In genomic region chr17:73255671-73256181, GRCh38 we compare ENCODE assay signal across 1 cellular context.
TF ChIP-seq lines count a peak whose summit lies in the region.

No MANE protein-coding gene starts in this region.

TF ChIP-seq in HepG2, 621 proteins besides CTCF, POLR2A, EP300 and RAD21 (continued from another document and continues in another):
- TF ChIP-seq FOXP4 (CRISPR knock-in tag; IDR thresholded peaks at IDR 0.05) (no peak), ZNF230 (CRISPR knock-in tag; IDR thresholded peaks at IDR 0.05) (no peak), GPN1 (CRISPR knock-in tag; IDR thresholded peaks at IDR 0.05; ENCODE audit: borderline replicate concordance) (no peak), KMT2B (CRISPR knock-in tag; IDR thresholded peaks at IDR 0.05) (peak; percentile 51; the same call in 1 of the 2 replicates), MTA1 (CRISPR knock-in tag; IDR thresholded peaks at IDR 0.05; ENCODE audit: borderline replicate concordance) (no peak), HOXA3 (CRISPR knock-in tag; IDR thresholded peaks at IDR 0.05) (no peak), PCBP1 (IDR thresholded peaks at IDR 0.05; ENCODE audit: borderline replicate concordance, low read depth, low read length) (no peak), GATA4 (IDR thresholded peaks at IDR 0.05; ENCODE audit: borderline replicate concordance, low read depth) (no peak), ZBTB37 (CRISPR knock-in tag; IDR thresholded peaks at IDR 0.05) (no peak), FOSL2 (CRISPR knock-in tag; IDR thresholded peaks at IDR 0.05) (peak; percentile 58), PPARG (CRISPR knock-in tag; conservative IDR thresholded peaks at IDR 0.05) (no peak), ATF2 (CRISPR knock-in tag; IDR thresholded peaks at IDR 0.05) (no peak), ZNF552 (CRISPR knock-in tag; IDR thresholded peaks at IDR 0.05; ENCODE audit: borderline replicate concordance) (no peak), NCOA5 (CRISPR knock-in tag; IDR thresholded peaks at IDR 0.05) (no peak), ZNF557 (CRISPR knock-in tag; IDR thresholded peaks at IDR 0.05) (no peak), ZNF720 (CRISPR knock-in tag; IDR thresholded peaks at IDR 0.05) (no peak), CC2D1A (CRISPR knock-in tag; IDR thresholded peaks at IDR 0.05) (no peak), MED13 (CRISPR knock-in tag; IDR thresholded peaks at IDR 0.05) (no peak), KLF9 (CRISPR knock-in tag; IDR thresholded peaks at IDR 0.05; ENCODE audit: low read depth) (no peak), ZNF350 (CRISPR knock-in tag; IDR thresholded peaks at IDR 0.05; ENCODE audit: borderline replicate concordance, low read depth) (peak; percentile 61; the same call in 1 of the 2 replicates), ASH2L (IDR thresholded peaks at IDR 0.05; ENCODE audit: insufficient read length, low read depth, low read length) (no peak), GMEB1 (CRISPR knock-in tag; IDR thresholded peaks at IDR 0.05; ENCODE audit: borderline replicate concordance) (no peak), ZNF20 (CRISPR knock-in tag; IDR thresholded peaks at IDR 0.05) (no peak), CBX1 (IDR thresholded peaks at IDR 0.05; ENCODE audit: low read depth) (no peak), CEBPZ (IDR thresholded peaks at IDR 0.05; ENCODE audit: low read length) (no peak), TP53 (CRISPR knock-in tag; conservative IDR thresholded peaks at IDR 0.05) (no peak), MIER3 (CRISPR knock-in tag; IDR thresholded peaks at IDR 0.05; ENCODE audit: borderline replicate concordance) (peak; percentile 55; the same call in 1 of the 2 replicates), FIP1L1 (IDR thresholded peaks at IDR 0.05; ENCODE audit: borderline replicate concordance, insufficient read depth, low read depth, low read length) (no peak), ZNF737 (CRISPR knock-in tag; IDR thresholded peaks at IDR 0.05; ENCODE audit: borderline replicate concordance) (no peak), TAF15 (IDR thresholded peaks at IDR 0.05; ENCODE audit: low read depth, low read length, poor library complexity, severe bottlenecking) (no peak), NR2F2 (IDR thresholded peaks at IDR 0.05; ENCODE audit: borderline replicate concordance, low read depth) (no peak), KAT2B (IDR thresholded peaks at IDR 0.05; ENCODE audit: borderline replicate concordance, low read depth, low read length) (no peak), SPEN (CRISPR knock-in tag; IDR thresholded peaks at IDR 0.05; ENCODE audit: low read depth) (no peak), CBFB (CRISPR knock-in tag; IDR thresholded peaks at IDR 0.05) (0 out of 2 replicates have a peak, but pooled peaks have one; percentile 18), ZNF773 (CRISPR knock-in tag; IDR thresholded peaks at IDR 0.05; ENCODE audit: borderline replicate concordance) (no peak), MIER2 (CRISPR knock-in tag; IDR thresholded peaks at IDR 0.05) (peak; percentile 40; the same call in 1 of the 2 replicates), MTF1 (CRISPR knock-in tag; IDR thresholded peaks at IDR 0.05) (no peak), NR2F1 (CRISPR knock-in tag; IDR thresholded peaks at IDR 0.05) (no peak), ZNF362 (CRISPR knock-in tag; IDR thresholded peaks at IDR 0.05; ENCODE audit: borderline replicate concordance) (no peak), ZNF629 (CRISPR knock-in tag; conservative IDR thresholded peaks at IDR 0.05) (no peak), ELF4 (CRISPR knock-in tag; IDR thresholded peaks at IDR 0.05; ENCODE audit: borderline replicate concordance) (no peak), HMG20A (CRISPR knock-in tag; IDR thresholded peaks at IDR 0.05; ENCODE audit: borderline replicate concordance) (0 out of 2 replicates have a peak, but pooled peaks have one; percentile 21), ZBTB8A (CRISPR knock-in tag; IDR thresholded peaks at IDR 0.05; ENCODE audit: borderline replicate concordance, low read depth) (no peak), ZNF414 (CRISPR knock-in tag; IDR thresholded peaks at IDR 0.05) (no peak), ESRRA (CRISPR knock-in tag; IDR thresholded peaks at IDR 0.05; ENCODE audit: low read depth) (no peak), ZNF225 (CRISPR knock-in tag; IDR thresholded peaks at IDR 0.05) (no peak), DBP (CRISPR knock-in tag; IDR thresholded peaks at IDR 0.05; ENCODE audit: not compliant biosample characterization) (no peak), MXI1 (IDR thresholded peaks at IDR 0.05; ENCODE audit: borderline replicate concordance, low read depth, low read length) (0 out of 3 replicates have a peak, but pooled peaks have one; percentile 22), AKNA (CRISPR knock-in tag; IDR thresholded peaks at IDR 0.05; ENCODE audit: borderline replicate concordance) (no peak), ZNF496 (CRISPR knock-in tag; IDR thresholded peaks at IDR 0.05; ENCODE audit: insufficient replicate concordance) (no peak), GABPB1 (CRISPR knock-in tag; IDR thresholded peaks at IDR 0.05) (peak; percentile 25; the same call in 1 of the 2 replicates)
